ENCODE assay signal across 28 cellular contexts in genomic region chr10:110479710-110480109, GRCh38.
"Had no signal": no experiment of that assay in that cellular context is flagged by ENCODE, and none has a peak within 500 bp of the region (broad histone marks: within the 10 kb centered on the region; RNA-seq: fewer than 3 reads in every experiment).

No MANE protein-coding gene starts in this region.

- H3K27me3 Mint-ChIP-seq: activated naive CD8-positive, alpha-beta T cell; effector memory CD8-positive, alpha-beta T cell had no signal

- H3K9me3 ChIP-seq: adrenal gland, ascending aorta, colonic mucosa, left ventricle myocardium inferior, neutrophil, ovary, prostate gland, spleen, thyroid gland, upper lobe of right lung had no signal

- H3K4me1 ChIP-seq: adrenal gland, ascending aorta, colonic mucosa, left ventricle myocardium inferior, prostate gland, spleen, thyroid gland, upper lobe of right lung had no signal

- H3K4me1 Mint-ChIP-seq: central memory CD8-positive, alpha-beta T cell; immature natural killer cell had no signal

- H3K4me3 ChIP-seq: adrenal gland, ascending aorta, colonic mucosa, dorsolateral prefrontal cortex, left ventricle myocardium inferior, ovary, prostate gland, spleen, thyroid gland, upper lobe of right lung had no signal

- DNase-seq: activated CD4-positive, alpha-beta T cell treated with anti-CD3 and anti-CD28 coated beads for 4 hours; activated CD4-positive, alpha-beta T cell treated with anti-CD3 and anti-CD28 coated beads, Interleukin-2, amount 50 U/mL, for 48 hours; activated CD4-positive, CD25-positive, alpha-beta regulatory T cell; activated CD8-positive, alpha-beta memory T cell treated with anti-CD3 and anti-CD28 coated beads, Interleukin-2, amount 50 U/mL, for 48 hours; activated naive CD4-positive, alpha-beta T cell; activated T-cell treated with anti-CD3 and anti-CD28 coated beads, Interleukin-2, amount 50 U/mL, for 4 hours; adrenal gland; colonic mucosa; dorsolateral prefrontal cortex; effector memory CD8-positive, alpha-beta T cell; foreskin melanocyte; immature natural killer cell; left ventricle myocardium inferior; midbrain; ovary; spleen; stimulated activated CD4-positive, alpha-beta T cell treated with anti-CD3 and anti-CD28 coated beads, Interleukin-4, amount 100 ng/mL, for 24 hours; stimulated activated naive CD8-positive, alpha-beta T cell treated with anti-CD3 and anti-CD28 coated beads, Interleukin-15, Interleukin-2, amounts not matched to agents 100 U/mL and 50 U/mL, for 24 hours; thyroid gland; upper lobe of right lung had no signal

- H3K9me3 Mint-ChIP-seq: activated T-cell treated with anti-CD3 and anti-CD28 coated beads, Interleukin-2, amount 50 U/mL, for 4 hours; activated T-helper 2 cell treated with anti-CD3 and anti-CD28 coated beads, Interferon-gamma antibody, Interleukin-2, Interleukin-4, amounts not matched to agents 10 μg/mL and 5 μg/mL and 100 μg/mL, durations not matched to agents 14 hours and 24 hours and 36 hours; central memory CD8-positive, alpha-beta T cell; effector memory CD8-positive, alpha-beta T cell; immature natural killer cell; natural killer cell treated with Interleukin-12 subunit alpha and Interleukin-12 subunit beta and Interleukin-15 and Interleukin-18, amount 100 ng/mL, for 72 hours had no signal

- ATAC-seq: activated T-cell treated with anti-CD3 and anti-CD28 coated beads, Interleukin-2, amount 50 U/mL, for 4 hours; effector memory CD8-positive, alpha-beta T cell; esophagus mucosa; natural killer cell treated with Interleukin-12 subunit alpha and Interleukin-12 subunit beta and Interleukin-15 and Interleukin-18, amount 100 ng/mL, for 72 hours; stimulated activated naive CD8-positive, alpha-beta T cell treated with anti-CD3 and anti-CD28 coated beads, Interleukin-15, Interleukin-2, amounts not matched to agents 100 U/mL and 50 U/mL, for 24 hours; upper lobe of right lung had no signal

- H3K27ac ChIP-seq: adrenal gland, ascending aorta, colonic mucosa, dorsolateral prefrontal cortex, left ventricle myocardium inferior, neutrophil, ovary, prostate gland, spleen, thyroid gland, upper lobe of right lung had no signal

- H3K4me3 Mint-ChIP-seq: activated naive CD8-positive, alpha-beta T cell; activated T-cell treated with anti-CD3 and anti-CD28 coated beads, Interleukin-2, amount 50 U/mL, for 4 hours; central memory CD8-positive, alpha-beta T cell; effector memory CD8-positive, alpha-beta T cell; immature natural killer cell; natural killer cell treated with Interleukin-12 subunit alpha and Interleukin-12 subunit beta and Interleukin-15 and Interleukin-18, amount 100 ng/mL, for 72 hours had no signal

- H3K27ac Mint-ChIP-seq: activated naive CD8-positive, alpha-beta T cell; activated T-helper 2 cell treated with anti-CD3 and anti-CD28 coated beads, Interferon-gamma antibody, Interleukin-2, Interleukin-4, amounts not matched to agents 10 μg/mL and 5 μg/mL and 100 μg/mL, durations not matched to agents 14 hours and 24 hours and 36 hours; effector memory CD8-positive, alpha-beta T cell; immature natural killer cell; natural killer cell treated with Interleukin-12 subunit alpha and Interleukin-12 subunit beta and Interleukin-15 and Interleukin-18, amount 100 ng/mL, for 72 hours had no signal

- H3K27me3 ChIP-seq: adrenal gland, ascending aorta, neutrophil, ovary, spleen, thyroid gland, upper lobe of right lung had no signal

- H3K36me3 ChIP-seq: adrenal gland, ascending aorta, colonic mucosa, left ventricle myocardium inferior, neutrophil, ovary, prostate gland, spleen, thyroid gland, upper lobe of right lung had no signal
